Comparison of ENCODE assay signal across 8 cellular contexts in the genomic region with DNA sequence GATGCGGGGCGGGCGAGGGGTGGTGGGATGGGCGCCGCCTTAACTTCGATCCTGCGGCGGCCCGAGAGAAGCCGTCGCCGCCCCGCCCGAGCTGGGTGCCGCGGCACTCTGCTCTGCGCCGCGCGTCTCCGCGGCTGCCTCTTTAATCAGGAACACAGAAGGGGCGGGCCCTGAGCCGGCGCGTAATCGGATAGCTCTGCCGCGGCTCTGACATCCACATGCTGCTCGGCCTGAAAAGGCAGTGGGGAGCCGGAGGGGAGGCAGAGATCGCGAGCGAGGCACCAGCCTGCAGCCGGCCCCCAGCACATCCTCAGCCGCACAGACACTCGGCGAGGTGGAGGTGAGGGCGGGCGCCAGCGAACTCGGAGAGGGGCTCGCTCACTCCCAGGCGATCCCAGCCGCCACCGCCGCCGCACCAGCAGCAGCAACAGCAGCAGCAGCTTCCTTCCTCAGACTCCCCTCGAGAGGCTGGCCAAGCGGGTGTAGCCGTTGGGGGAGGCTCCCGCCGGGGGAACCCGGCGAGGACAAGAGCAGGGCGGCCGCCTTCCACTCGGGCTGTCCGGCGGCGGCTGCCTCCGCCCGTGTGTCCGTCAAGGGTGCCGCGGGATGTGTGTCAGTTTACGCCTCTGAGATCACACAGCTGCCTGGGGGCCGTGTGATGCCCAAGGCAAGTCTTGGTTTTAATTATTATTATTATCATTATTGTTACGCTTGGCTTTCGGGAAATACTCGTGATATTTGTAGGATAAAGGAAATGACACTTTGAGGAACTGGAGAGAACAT. TPM values are rescaled to one million over a fixed set of nuclear protein-coding genes. Genes with fewer than 3 reads are reported as not detected.
DNase-seq lines count a peak whose midpoint lies in the region; ATAC-seq and TF ChIP-seq lines count a peak whose summit lies in the region.

A gene with protein sequence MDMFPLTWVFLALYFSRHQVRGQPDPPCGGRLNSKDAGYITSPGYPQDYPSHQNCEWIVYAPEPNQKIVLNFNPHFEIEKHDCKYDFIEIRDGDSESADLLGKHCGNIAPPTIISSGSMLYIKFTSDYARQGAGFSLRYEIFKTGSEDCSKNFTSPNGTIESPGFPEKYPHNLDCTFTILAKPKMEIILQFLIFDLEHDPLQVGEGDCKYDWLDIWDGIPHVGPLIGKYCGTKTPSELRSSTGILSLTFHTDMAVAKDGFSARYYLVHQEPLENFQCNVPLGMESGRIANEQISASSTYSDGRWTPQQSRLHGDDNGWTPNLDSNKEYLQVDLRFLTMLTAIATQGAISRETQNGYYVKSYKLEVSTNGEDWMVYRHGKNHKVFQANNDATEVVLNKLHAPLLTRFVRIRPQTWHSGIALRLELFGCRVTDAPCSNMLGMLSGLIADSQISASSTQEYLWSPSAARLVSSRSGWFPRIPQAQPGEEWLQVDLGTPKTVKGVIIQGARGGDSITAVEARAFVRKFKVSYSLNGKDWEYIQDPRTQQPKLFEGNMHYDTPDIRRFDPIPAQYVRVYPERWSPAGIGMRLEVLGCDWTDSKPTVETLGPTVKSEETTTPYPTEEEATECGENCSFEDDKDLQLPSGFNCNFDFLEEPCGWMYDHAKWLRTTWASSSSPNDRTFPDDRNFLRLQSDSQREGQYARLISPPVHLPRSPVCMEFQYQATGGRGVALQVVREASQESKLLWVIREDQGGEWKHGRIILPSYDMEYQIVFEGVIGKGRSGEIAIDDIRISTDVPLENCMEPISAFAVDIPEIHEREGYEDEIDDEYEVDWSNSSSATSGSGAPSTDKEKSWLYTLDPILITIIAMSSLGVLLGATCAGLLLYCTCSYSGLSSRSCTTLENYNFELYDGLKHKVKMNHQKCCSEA (plus strand): TSS at position 263 of the 783 bp plus-strand sequence. CDS start 790 bp downstream, outside the sequence.

- intact Hi-C loops in activated B cell treated with CpG ODN at 0.5 μM for 24 hours (cut with micrococcal nuclease) (loop anchor here (1.0 to 5.0 kb wide), 5 partner anchors 25 to 265 kb away; no protein-coding TSS in a partner anchor), spleen (cut with DNase I; ENCODE audit: low total_unique reads) (loop anchor here (5.0 to 10.0 kb wide), 2 partner anchors 1355 to 1418 kb away; no protein-coding TSS in a partner anchor)

- peak within 1 kb of the TSS; percentile 90 for H3K4me3 Mint-ChIP-seq in activated B cell treated with CpG ODN at 0.5 μM for 24 hours

- no peaks in the 10 kb centered on the region for H3K9me3 Mint-ChIP-seq in activated B cell treated with CpG ODN at 0.5 μM for 24 hours

- 0 to 1% (median 1%) methylated on average over 20 to 71 of the region's 71 CpGs for WGBS in spleen, 5 donors

- H3K4me1 Mint-ChIP-seq in activated B cell treated with CpG ODN at 0.5 μM for 24 hours, result peaks cover 59% of the 10 kb centered on the region

- H3K4me3 ChIP-seq in coronary artery, result peak within 1 kb of the TSS; percentile 77
- H3K4me3 ChIP-seq in spleen, result peak within 1 kb of the TSS; percentile 45 to 77 (median 57)

- no peaks in the 10 kb centered on the region for H3K36me3 Mint-ChIP-seq in activated B cell treated with CpG ODN at 0.5 μM for 24 hours (ENCODE audit: low read depth)

- H3K4me1 ChIP-seq in spleen, result peaks cover 5 to 78% (median 48%) of the 10 kb centered on the region in 6 donors

- no peaks in the 10 kb centered on the region for H3K36me3 ChIP-seq in spleen

- DNase-seq in A172 (ENCODE audit: low spot score), result peak; percentile 58
- peak; percentile 59 for DNase-seq in NCI-H226
- DNase-seq in activated B cell treated with CpG ODN at 0.5 μM for 24 hours, result peak; percentile 59
- DNase-seq in coronary artery (ENCODE audit: low spot score), result peak; percentile 90
- DNase-seq in kidney glomerular epithelial cell (lab: John Stamatoyannopoulos, UW), result peak; percentile 89
- peak; percentile 90 for DNase-seq in spleen

- TF ChIP-seq CTCF in activated B cell treated with CpG ODN at 0.5 μM for 24 hours (IDR thresholded peaks at IDR 0.05) (no peak), coronary artery (IDR thresholded peaks at IDR 0.05) (no peak), spleen (IDR thresholded peaks at IDR 0.05 in 8 of 11, conservative IDR thresholded peaks at IDR 0.05 in 3 of 11) (peak in 1 of 11 experiments; percentile 14)

- POLR2A ChIA-PET in activated B cell treated with CpG ODN at 0.5 μM for 24 hours (lab: Charles Lee), result interaction anchor here (1.1 to 6.2 kb wide), 5 partner anchors 19 to 39 kb away, joined by 3 to 72 read pairs (median 14); no protein-coding TSS in a partner anchor

- TF ChIP-seq POLR2A in spleen (IDR thresholded peaks at IDR 0.05), result peak; percentile 52 to 87 (median 54)

- H3K27ac ChIP-seq in coronary artery (peak within 1 kb of the TSS; percentile 93 to 95), spleen (peak within 1 kb of the TSS; percentile 51 to 85 (median 82))

- ATAC-seq in GM18867 (IDR thresholded peaks at IDR 0.05; ENCODE audit: unreplicated experiment), result peak; percentile 76
- ATAC-seq in HG03066 (IDR thresholded peaks at IDR 0.05; ENCODE audit: low read depth, unreplicated experiment), result peak; percentile 52
- ATAC-seq in activated B cell treated with CpG ODN at 0.5 μM for 24 hours (ENCODE audit: low read depth), result peak; percentile 82

- H3K27me3 Mint-ChIP-seq in activated B cell treated with CpG ODN at 0.5 μM for 24 hours, result peaks cover 46% of the 10 kb centered on the region

- peak within 1 kb of the TSS; percentile 63 for H3K27ac Mint-ChIP-seq in activated B cell treated with CpG ODN at 0.5 μM for 24 hours

- CTCF ChIA-PET in activated B cell treated with CpG ODN at 0.5 μM for 24 hours (lab: Charles Lee), result interaction anchor here (1.4 to 3.0 kb wide), 2 partner anchors 24 to 39 kb away, joined by 7 to 16 read pairs; no protein-coding TSS in a partner anchor

- H3K27me3 ChIP-seq in spleen (replicated peaks in 1 of 7), result peaks cover 0 to 76% (median 26%) of the 10 kb centered on the region in 7 donors

- no peaks in the 10 kb centered on the region for H3K9me3 ChIP-seq in spleen

RNA-seq across cellular contexts. Expression of the gene that starts here (rescaled TPM):
- 5.4 and 10.2 TPM in 2 replicates for total RNA-seq in A172 (2014; rRNA removed; shearing (Covaris generic))
- total RNA-seq in activated B cell treated with CpG ODN at 0.5 μM for 24 hours (8.1 and 10.2 TPM in 2 replicates), spleen (10 to 100 TPM; 18.7 to 49.9 (median 33.2) TPM)
- 1 to 10 TPM; 3.1 to 5.7 (median 3.4) TPM for polyA plus RNA-seq in spleen

Comparison
In these comparisons a context has a peak if more than half of its experiments do, and no peak if none do; other contexts are left out.
1. Peak in every context shown above with its lines: DNase-seq, ATAC-seq, H3K4me3 ChIP-seq and H3K27ac ChIP-seq.